ENCODE assay signal across 20 cellular contexts in genomic region chr17:8063761-8064589, GRCh38. TPM values are rescaled to one million over a fixed set of nuclear protein-coding genes. Genes with fewer than 3 reads are reported as not detected.
DNase-seq lines count a peak whose midpoint lies in the region; ATAC-seq and TF ChIP-seq lines count a peak whose summit lies in the region.
"Had no signal": no experiment of that assay in that cellular context is flagged by ENCODE, and none has a peak within 500 bp of the region (broad histone marks: within the 10 kb centered on the region; RNA-seq: fewer than 3 reads in every experiment).

No MANE protein-coding gene starts in this region.

- H4K20me1 ChIP-seq in hepatocyte (ENCODE audit: insufficient read depth, poor library complexity, severe bottlenecking) (no peaks in the 10 kb centered on the region), osteoblast (ENCODE audit: insufficient read depth, low read length) (no peaks in the 10 kb centered on the region)

- no peaks in the 10 kb centered on the region for H3K9me2 ChIP-seq in hepatocyte (replicated peaks; ENCODE audit: insufficient read depth)

- H3K9ac ChIP-seq in HUES6 (ENCODE audit: low read length) = peak overlapping the region; percentile 77

- no peak for TF ChIP-seq CTCF in hepatocyte (IDR thresholded peaks at IDR 0.05; ENCODE audit: poor library complexity)
- no peak for TF ChIP-seq CTCF in osteoblast (IDR thresholded peaks at IDR 0.05; ENCODE audit: extremely low read depth, low read depth, low read length)

- H3K4me3 ChIP-seq in HUES6 (ENCODE audit: low read depth, low read length) = peak overlapping the region; percentile 66
- no peak overlapping the region for H3K4me3 ChIP-seq in hepatocyte
- H3K4me3 ChIP-seq in osteoblast (ENCODE audit: insufficient read depth, low read length) = no peak overlapping the region
- H3K4me3 ChIP-seq: thyroid gland had no signal

- no peaks in the 10 kb centered on the region for H3K9me3 ChIP-seq in HUES6 (ENCODE audit: control insufficient read depth, insufficient read depth, low read depth, low read length)
- H3K9me3 ChIP-seq in hepatocyte (ENCODE audit: low read depth) = no peaks in the 10 kb centered on the region
- H3K9me3 ChIP-seq in osteoblast (ENCODE audit: low read depth, low read length) = no peaks in the 10 kb centered on the region
- H3K9me3 ChIP-seq: thyroid gland had no signal

- H3K36me3 ChIP-seq in HUES6 (ENCODE audit: control insufficient read depth, insufficient read depth, low read length) (no peaks in the 10 kb centered on the region), hepatocyte (replicated peaks; ENCODE audit: insufficient read depth, low read depth) (no peaks in the 10 kb centered on the region), osteoblast (ENCODE audit: insufficient read depth, low read length) (no peaks in the 10 kb centered on the region)
- H3K36me3 ChIP-seq: thyroid gland had no signal

- H3K27ac ChIP-seq in HUES6 (ENCODE audit: low read depth, low read length) = no peak overlapping the region
- H3K27ac ChIP-seq in hepatocyte = no peak overlapping the region
- H3K27ac ChIP-seq in osteoblast (ENCODE audit: low read depth, low read length) = no peak overlapping the region
- H3K27ac ChIP-seq: thyroid gland had no signal

- ATAC-seq in HG03571 (IDR thresholded peaks at IDR 0.05; ENCODE audit: unreplicated experiment) = no peak
- ATAC-seq: activated naive CD8-positive, alpha-beta T cell treated with anti-CD3 and anti-CD28 coated beads, Interleukin-2, amount 50 U/mL, for 24 hours; activated T-cell treated with anti-CD3 and anti-CD28 coated beads, Interleukin-2, amount 50 U/mL, for 72 hours; esophagus mucosa; natural killer cell treated with Interleukin-12 subunit alpha and Interleukin-12 subunit beta and Interleukin-15 and Interleukin-18, amount 100 ng/mL, for 72 hours had no signal

- H3K79me2 ChIP-seq in hepatocyte = no peaks in the 10 kb centered on the region
- no peaks in the 10 kb centered on the region for H3K79me2 ChIP-seq in osteoblast (ENCODE audit: insufficient read depth, low read length)

- DNase-seq in hepatocyte (ENCODE audit: low spot score) (no peak), osteoblast (ENCODE audit: insufficient read length, low spot score, missing footprints) (peak; percentile 55), Ammon's horn (ENCODE audit: low spot score) (no peak), NCI-H510A treated with DMSO at 0.1 percent for 48 hours (lab: John Stamatoyannopoulos, UW) (no peak)
- DNase-seq: activated B cell treated with CpG ODN at 0.5 μM for 24 hours; activated naive CD8-positive, alpha-beta T cell treated with anti-CD3 and anti-CD28 coated beads, Interleukin-2, amount 50 U/mL, for 24 hours; activated T-cell treated with anti-CD3 and anti-CD28 coated beads, Interleukin-2, amount 50 U/mL, for 72 hours; AML-193; Calu3; NCI-H187; NCI-H345; SHP77; thyroid gland had no signal

- 31% methylated on average over 10 of the region's 29 CpGs for WGBS in hepatocyte (ENCODE audit: low lambda C conversion rate, missing lambda C conversion rate)

- peaks cover 70% of the 10 kb centered on the region for H3K27me3 ChIP-seq in HUES6 (ENCODE audit: control insufficient read depth, insufficient read depth, low read length)
- peaks cover 25% of the 10 kb centered on the region for H3K27me3 ChIP-seq in hepatocyte
- H3K27me3 ChIP-seq in osteoblast (ENCODE audit: insufficient read depth, low read length) = peaks cover 71% of the 10 kb centered on the region

- H2AFZ ChIP-seq in hepatocyte (no peak overlapping the region), osteoblast (ENCODE audit: low read length) (no peak overlapping the region)

- H3K4me2 ChIP-seq in hepatocyte = peak overlapping the region; percentile 73
- H3K4me2 ChIP-seq in osteoblast (ENCODE audit: insufficient read depth, low read length) = no peak overlapping the region

- H3K4me1 ChIP-seq in HUES6 (ENCODE audit: control insufficient read depth, insufficient read depth, low read length) (peaks cover 38% of the 10 kb centered on the region), hepatocyte (ENCODE audit: insufficient read depth) (peaks cover 10% of the 10 kb centered on the region), osteoblast (ENCODE audit: insufficient read depth, low read length) (no peaks in the 10 kb centered on the region)
- H3K4me1 ChIP-seq: thyroid gland had no signal

RNA-seq across cellular contexts. Expression of gene ALOX12B, which starts 23.5 kb away (rescaled TPM):
- 0.52 and 2.0 TPM in 2 replicates for total RNA-seq in hepatocyte
- polyA plus RNA-seq in hepatocyte = 0.22 and 1.8 TPM in 2 replicates
- not detected in 2 replicates for total RNA-seq in osteoblast
- total RNA-seq: Calu3; pulmonary artery endothelial cell; T-helper 1 cell treated with Interleukin-12 subunit alpha and Interleukin-12 subunit beta and Interleukin-4 antibody, amounts not matched to agents 30 ng/mL and 1 ng/mL, for 36 hours; thyroid gland had no signal

RNA-seq across cellular contexts. Expression of gene ALOX15B, which starts 25.1 kb away (rescaled TPM):
- 5.7 and 6.7 TPM in 2 replicates for total RNA-seq in hepatocyte
- polyA plus RNA-seq in hepatocyte = 26.0 and 26.1 TPM in 2 replicates
- under 0.01 TPM in 2 replicates for total RNA-seq in osteoblast
- total RNA-seq: activated B cell treated with CpG ODN at 0.5 μM for 24 hours; Calu3; natural killer cell treated with Interleukin-12 subunit alpha and Interleukin-12 subunit beta and Interleukin-15 and Interleukin-18, amount 100 ng/mL, for 72 hours; pulmonary artery endothelial cell; T-helper 1 cell treated with Interleukin-12 subunit alpha and Interleukin-12 subunit beta and Interleukin-4 antibody, amounts not matched to agents 30 ng/mL and 1 ng/mL, for 36 hours had no signal
- polyA plus RNA-seq: IgD-negative memory B cell had no signal

RNA-seq across cellular contexts. Expression of gene ALOXE3, which starts 54.3 kb away (rescaled TPM):
- total RNA-seq in hepatocyte = 0.48 and 0.77 TPM in 2 replicates
- 1.5 and 2.6 TPM in 2 replicates for polyA plus RNA-seq in hepatocyte
- not detected in 2 replicates for total RNA-seq in osteoblast
- total RNA-seq: activated B cell treated with CpG ODN at 0.5 μM for 24 hours; activated T-cell treated with anti-CD3 and anti-CD28 coated beads, Interleukin-2, amount 50 U/mL, for 72 hours; Calu3; natural killer cell treated with Interleukin-12 subunit alpha and Interleukin-12 subunit beta and Interleukin-15 and Interleukin-18, amount 100 ng/mL, for 72 hours; pulmonary artery endothelial cell; T-helper 1 cell treated with Interleukin-12 subunit alpha and Interleukin-12 subunit beta and Interleukin-4 antibody, amounts not matched to agents 30 ng/mL and 1 ng/mL, for 36 hours; thyroid gland had no signal
- polyA plus RNA-seq: IgD-negative memory B cell had no signal

RNA-seq across cellular contexts. Expression of gene HES7, which starts 59.9 kb away (rescaled TPM):
- total RNA-seq in hepatocyte (not detected in 2 replicates), osteoblast (not detected in 2 replicates)
- polyA plus RNA-seq in hepatocyte = not detected in 2 replicates
- total RNA-seq: natural killer cell treated with Interleukin-12 subunit alpha and Interleukin-12 subunit beta and Interleukin-15 and Interleukin-18, amount 100 ng/mL, for 72 hours had no signal
- polyA plus RNA-seq: IgD-negative memory B cell had no signal
